In genomic region chr6:8589941-8590676, GRCh38 we compare ENCODE assay signal across 13 cellular contexts.
DNase-seq lines count a peak whose midpoint lies in the region; ATAC-seq and TF ChIP-seq lines count a peak whose summit lies in the region.
"Had no signal": no experiment of that assay in that cellular context is flagged by ENCODE, and none has a peak within 500 bp of the region (broad histone marks: within the 10 kb centered on the region; RNA-seq: fewer than 3 reads in every experiment).

No MANE protein-coding gene starts in this region.

- H3K4me2 ChIP-seq in mammary epithelial cell (ENCODE audit: insufficient read depth, low read depth, low read length) (no peak overlapping the region), PC-3 (ENCODE audit: low read length) (no peak overlapping the region)

- no peaks in the 10 kb centered on the region for H3K27me3 Mint-ChIP-seq in MCF 10A (ENCODE audit: insufficient read depth, unreplicated experiment)
- H3K27me3 Mint-ChIP-seq in activated CD4-positive, alpha-beta T cell treated with anti-CD3 and anti-CD28 coated beads for 36 hours = no peaks in the 10 kb centered on the region

- H3K4me1 Mint-ChIP-seq in MCF 10A (ENCODE audit: insufficient read depth, unreplicated experiment) = no peaks in the 10 kb centered on the region
- H3K4me1 Mint-ChIP-seq in activated CD4-positive, alpha-beta T cell treated with anti-CD3 and anti-CD28 coated beads for 36 hours = no peaks in the 10 kb centered on the region

- H3K9ac ChIP-seq in mammary epithelial cell (ENCODE audit: insufficient read depth, low read length) (no peak overlapping the region), PC-3 (ENCODE audit: low read length) (no peak overlapping the region)

- TF ChIP-seq CTCF in MCF 10A (IDR thresholded peaks at IDR 0.05; ENCODE audit: unreplicated experiment) (no peak), mammary epithelial cell (conservative IDR thresholded peaks at IDR 0.05 in 1 of 2, IDR thresholded peaks at IDR 0.05 in 1 of 2; ENCODE audit: extremely low read depth in 1 of 2, insufficient read depth in 1 of 2, low read depth in 1 of 2, low read length in 2 of 2) (no peak), PC-3 (conservative IDR thresholded peaks at IDR 0.05; ENCODE audit: low read depth, low read length) (peak; percentile 35; the same call in 1 of the 2 replicates), stomach (IDR thresholded peaks at IDR 0.05) (no peak)

- dilution Hi-C loops in mammary epithelial cell (cut with HindIII; ENCODE audit: low sequenced_read_pairs) = no loop called here

- no TSS peak for BruUV-seq in MCF 10A (replicated peaks; lab: Mats Ljungman, UMichigan)
- BruUV-seq in mammary epithelial cell (replicated peaks; lab: Mats Ljungman, UMichigan) = no TSS peak
- BruUV-seq in PC-3 (replicated peaks; lab: Mats Ljungman, UMichigan) = no TSS peak

- 67% methylated on average over 5 of the region's 7 CpGs for WGBS in mammary epithelial cell (ENCODE audit: low coverage, missing lambda C conversion rate)
- WGBS in stomach, 5 donors = 34 to 38% (median 37%) methylated on average over 7 of the region's 7 CpGs

- no peaks in the 10 kb centered on the region for H3K4me1 ChIP-seq in mammary epithelial cell (ENCODE audit: insufficient read depth, low read length)
- no peaks in the 10 kb centered on the region for H3K4me1 ChIP-seq in PC-3 (ENCODE audit: insufficient read depth, low read length)
- no peaks in the 10 kb centered on the region for H3K4me1 ChIP-seq in stomach
- H3K4me1 ChIP-seq: testis had no signal

- no peaks in the 10 kb centered on the region for H4K20me1 ChIP-seq in mammary epithelial cell (ENCODE audit: insufficient read depth, low read length)
- no peaks in the 10 kb centered on the region for H4K20me1 ChIP-seq in PC-3 (ENCODE audit: low read length)

- DNase-seq in MCF 10A (ENCODE audit: unreplicated experiment) (peak; percentile 9), mammary epithelial cell (no peak), PC-3 (peak; percentile 15), iPS DF 4.7 (ENCODE audit: extremely low read depth, low spot score) (peak; percentile 11), activated T-cell treated with anti-CD3 and anti-CD28 coated beads for 4 hours (no peak), stomach (no peak)
- no peak for DNase-seq in activated CD4-positive, alpha-beta T cell treated with anti-CD3 and anti-CD28 coated beads for 36 hours
- DNase-seq: AML-193, amygdala, NCI-H524 treated with DMSO at 0.1 percent for 48 hours, T1000, testis had no signal

- TF ChIP-seq EP300 in stomach (IDR thresholded peaks at IDR 0.05) = no peak

- no peak overlapping the region for H3K4me3 Mint-ChIP-seq in MCF 10A (ENCODE audit: unreplicated experiment)
- H3K4me3 Mint-ChIP-seq in activated CD4-positive, alpha-beta T cell treated with anti-CD3 and anti-CD28 coated beads for 36 hours = no peak overlapping the region

- CTCF ChIA-PET in MCF 10A (lab: Yijun Ruan, JAX) = interaction anchor here (0.6 kb wide), 1 partner anchor 30 kb away, joined by 4 read pairs; no protein-coding TSS in a partner anchor
- CTCF ChIA-PET in mammary epithelial cell (lab: Charles Lee; ENCODE audit: low non-redundant PET) = no interaction called here
- CTCF ChIA-PET in PC-3 (lab: Charles Lee) = no interaction called here
- CTCF ChIA-PET in activated CD4-positive, alpha-beta T cell treated with anti-CD3 and anti-CD28 coated beads for 36 hours (lab: Charles Lee) = no interaction called here

- H2AFZ ChIP-seq in mammary epithelial cell (ENCODE audit: low read depth, low read length) (no peak overlapping the region), PC-3 (ENCODE audit: low read length) (no peak overlapping the region)

- no peaks in the 10 kb centered on the region for H3K9me3 ChIP-seq in mammary epithelial cell (replicated peaks; ENCODE audit: insufficient read depth, low read length)
- no peaks in the 10 kb centered on the region for H3K9me3 ChIP-seq in PC-3 (ENCODE audit: low read length)
- H3K9me3 ChIP-seq in stomach = peaks cover 0 to 19% (median 8%) of the 10 kb centered on the region in 4 donors
- H3K9me3 ChIP-seq: testis had no signal

- H3K9me3 Mint-ChIP-seq in MCF 10A (ENCODE audit: unreplicated experiment) = no peaks in the 10 kb centered on the region
- peaks cover 15% of the 10 kb centered on the region for H3K9me3 Mint-ChIP-seq in activated CD4-positive, alpha-beta T cell treated with anti-CD3 and anti-CD28 coated beads for 36 hours (ENCODE audit: low read depth)

- ATAC-seq in PC-3 (no peak), GM18909 (IDR thresholded peaks at IDR 0.05; ENCODE audit: poor library complexity, unreplicated experiment) (no peak)
- ATAC-seq in activated CD4-positive, alpha-beta T cell treated with anti-CD3 and anti-CD28 coated beads for 36 hours = no peak

- no peak overlapping the region for H3K27ac ChIP-seq in mammary epithelial cell (ENCODE audit: insufficient read depth, low read depth, low read length)
- H3K27ac ChIP-seq in PC-3 (ENCODE audit: low read length) = no peak overlapping the region
- no peak overlapping the region for H3K27ac ChIP-seq in stomach
- H3K27ac ChIP-seq: testis had no signal

- in situ Hi-C loops in mammary epithelial cell (cut with MboI; ENCODE audit: low sequenced_read_pairs in 2 of 2) = no loop called here

- H3K36me3 ChIP-seq in mammary epithelial cell (ENCODE audit: insufficient read depth, low read length) = no peaks in the 10 kb centered on the region
- no peaks in the 10 kb centered on the region for H3K36me3 ChIP-seq in PC-3 (ENCODE audit: low read depth, low read length)
- H3K36me3 ChIP-seq in stomach = no peaks in the 10 kb centered on the region

- no peak overlapping the region for H3K27ac Mint-ChIP-seq in MCF 10A (ENCODE audit: low read depth, unreplicated experiment)
- no peak overlapping the region for H3K27ac Mint-ChIP-seq in activated CD4-positive, alpha-beta T cell treated with anti-CD3 and anti-CD28 coated beads for 36 hours

- intact Hi-C loops in MCF 10A (cut with micrococcal nuclease) (no loop called here), mammary epithelial cell (cut with micrococcal nuclease) (no loop called here), PC-3 (cut with micrococcal nuclease) (loop anchor here (2.0 kb wide), 1 partner anchor 33 kb away; no protein-coding TSS in a partner anchor), stomach (cut with DNase I; ENCODE audit: low total_unique reads) (no loop called here)
- intact Hi-C loops in activated CD4-positive, alpha-beta T cell treated with anti-CD3 and anti-CD28 coated beads for 36 hours (cut with DNase I, micrococcal nuclease) = no loop called here

- no peaks in the 10 kb centered on the region for H3K9me2 ChIP-seq in PC-3 (replicated peaks; ENCODE audit: low read length)

- TF ChIP-seq POLR2A in stomach (IDR thresholded peaks at IDR 0.05) = no peak

- POLR2A ChIA-PET in MCF 10A (lab: Yijun Ruan, JAX) (interaction anchor here (0.7 kb wide), 1 partner anchor 37 kb away, joined by 3 read pairs; no protein-coding TSS in a partner anchor), PC-3 (lab: Charles Lee; ENCODE audit: unreplicated experiment) (no interaction called here)
- POLR2A ChIA-PET in activated CD4-positive, alpha-beta T cell treated with anti-CD3 and anti-CD28 coated beads for 36 hours (lab: Charles Lee) = no interaction called here

- no peaks in the 10 kb centered on the region for H3K36me3 Mint-ChIP-seq in MCF 10A (ENCODE audit: insufficient read depth, unreplicated experiment)
- no peaks in the 10 kb centered on the region for H3K36me3 Mint-ChIP-seq in activated CD4-positive, alpha-beta T cell treated with anti-CD3 and anti-CD28 coated beads for 36 hours (ENCODE audit: low read depth)

- H3K4me3 ChIP-seq in mammary epithelial cell (replicated peaks in 1 of 3; ENCODE audit: insufficient read depth in 1 of 3, low read depth in 2 of 3, low read length in 3 of 3) (no peak overlapping the region), PC-3 (ENCODE audit: low read length) (no peak overlapping the region), stomach (no peak overlapping the region)
- H3K4me3 ChIP-seq: testis had no signal

- H3K79me2 ChIP-seq in mammary epithelial cell (ENCODE audit: insufficient read depth, low read length) (no peaks in the 10 kb centered on the region), PC-3 (ENCODE audit: low read length) (no peaks in the 10 kb centered on the region)

- no peaks in the 10 kb centered on the region for H3K27me3 ChIP-seq in mammary epithelial cell (ENCODE audit: insufficient read depth, low read length)
- no peaks in the 10 kb centered on the region for H3K27me3 ChIP-seq in PC-3 (ENCODE audit: low read length)
- H3K27me3 ChIP-seq in stomach = no peaks in the 10 kb centered on the region
- H3K27me3 ChIP-seq: testis had no signal

- no peaks in the 10 kb centered on the region for H3F3A ChIP-seq in PC-3 (ENCODE audit: low read length, unreplicated experiment)

Comparison
In these comparisons a context has a peak if more than half of its experiments do, and no peak if none do; other contexts are left out.
1. DNase-seq: peak in MCF 10A (single experiment), PC-3 (single experiment) and iPS DF 4.7 (single experiment); none in mammary epithelial cell (single experiment), activated CD4-positive, alpha-beta T cell treated with anti-CD3 and anti-CD28 coated beads for 36 hours (single experiment), activated T-cell treated with anti-CD3 and anti-CD28 coated beads for 4 hours (single experiment) and stomach (single experiment).